ENCODE assay signal across 26 cellular contexts in genomic region chr18:50274941-50275340, GRCh38. TPM values are rescaled to one million over a fixed set of nuclear protein-coding genes. Genes with fewer than 3 reads are reported as not detected.
"Had no signal": no experiment of that assay in that cellular context is flagged by ENCODE, and none has a peak within 500 bp of the region (broad histone marks: within the 10 kb centered on the region; RNA-seq: fewer than 3 reads in every experiment).

No MANE protein-coding gene starts in this region.

- H3K27me3 ChIP-seq: neural progenitor cell, ovary, right atrium auricular region, right lobe of liver, stomach, testis, thyroid gland, transverse colon, upper lobe of left lung, vagina had no signal

- H2AFZ ChIP-seq: neural progenitor cell had no signal

- ATAC-seq: natural killer cell; stimulated activated naive B cell treated with anti-CD40 and anti-IgM and Interleukin-4, amounts not matched to agents 10 μg/mL and 1 μg/mL and 100 μg/mL, for 72 hours; stimulated activated naive CD8-positive, alpha-beta T cell treated with anti-CD3 and anti-CD28 coated beads, Interleukin-15, Interleukin-2, amounts not matched to agents 100 U/mL and 50 U/mL, for 24 hours had no signal

- H3K27ac Mint-ChIP-seq: mesothelial cell of epicardium; nephron progenitor cell; neural progenitor cell; progenitor cell of endocrine pancreas; stimulated activated naive B cell treated with anti-CD40 and anti-IgM and Interleukin-4, amounts not matched to agents 10 μg/mL and 1 μg/mL and 100 μg/mL, for 72 hours had no signal

- H3K4me3 Mint-ChIP-seq: mesothelial cell of epicardium; natural killer cell; nephron progenitor cell; neural progenitor cell; stimulated activated naive B cell treated with anti-CD40 and anti-IgM and Interleukin-4, amounts not matched to agents 10 μg/mL and 1 μg/mL and 100 μg/mL, for 72 hours had no signal

- H3K9me3 ChIP-seq: left ventricle myocardium inferior, ovary, right atrium auricular region, right lobe of liver, stomach, testis, thyroid gland, transverse colon, upper lobe of left lung, vagina had no signal

- H3K27me3 Mint-ChIP-seq: naive B cell; progenitor cell of endocrine pancreas; stimulated activated naive B cell treated with anti-CD40 and anti-IgM and Interleukin-4, amounts not matched to agents 10 μg/mL and 1 μg/mL and 100 μg/mL, for 72 hours had no signal

- DNase-seq: islet precursor cell; left ventricle myocardium inferior; mesendoderm; naive B cell; natural killer cell; nephron progenitor cell; ovary; right lobe of liver; stimulated activated CD4-positive, alpha-beta T cell treated with anti-CD3 and anti-CD28 coated beads, Interleukin-1b, Interleukin-23, amount 100 ng/mL, for 48 hours; stimulated activated CD4-positive, alpha-beta T cell treated with anti-CD3 and anti-CD28 coated beads, Interleukin-2, amount 100 ng/mL, for 48 hours; stimulated activated naive B cell treated with anti-CD40 and anti-IgM and Interleukin-4, amounts not matched to agents 10 μg/mL and 1 μg/mL and 100 μg/mL, for 72 hours; stimulated activated naive CD8-positive, alpha-beta T cell treated with anti-CD3 and anti-CD28 coated beads, Interleukin-15, Interleukin-2, amounts not matched to agents 100 U/mL and 50 U/mL, for 24 hours; stomach; testis; thyroid gland; transverse colon had no signal

- H3K4me3 ChIP-seq: left ventricle myocardium inferior, lung, neural progenitor cell, ovary, right atrium auricular region, right lobe of liver, smooth muscle cell, stomach, testis, thyroid gland, transverse colon, upper lobe of left lung, vagina had no signal

- H3K9ac ChIP-seq: neural progenitor cell had no signal

- H3K9me3 Mint-ChIP-seq: mesothelial cell of epicardium; naive B cell; natural killer cell; nephron progenitor cell; neural progenitor cell; stimulated activated naive B cell treated with anti-CD40 and anti-IgM and Interleukin-4, amounts not matched to agents 10 μg/mL and 1 μg/mL and 100 μg/mL, for 72 hours had no signal

- H3K27ac ChIP-seq: left ventricle myocardium inferior, neural progenitor cell, ovary, right atrium auricular region, right lobe of liver, stomach, testis, thyroid gland, transverse colon, upper lobe of left lung, vagina had no signal

- H3K4me2 ChIP-seq: neural progenitor cell, smooth muscle cell had no signal

- H3K36me3 Mint-ChIP-seq: natural killer cell had no signal

RNA-seq across cellular contexts. Expression of gene CFAP53, which starts 8.6 kb away (rescaled TPM):
- total RNA-seq: mononuclear cell, skeletal muscle tissue, vagina had no signal
